Comparison of ENCODE assay signal across 16 cellular contexts in genomic region chr2:8659092-8659734, GRCh38. TPM values are rescaled to one million over a fixed set of nuclear protein-coding genes. Genes with fewer than 3 reads are reported as not detected.
DNase-seq lines count a peak whose midpoint lies in the region; ATAC-seq, FAIRE-seq and TF ChIP-seq lines count a peak whose summit lies in the region.
"Had no signal": no experiment of that assay in that cellular context is flagged by ENCODE, and none has a peak within 500 bp of the region (broad histone marks: within the 10 kb centered on the region; RNA-seq: fewer than 3 reads in every experiment).

No MANE protein-coding gene starts in this region.

- H3K4me1 Mint-ChIP-seq in natural killer cell treated with Interleukin-12 subunit alpha and Interleukin-12 subunit beta and Interleukin-15 and Interleukin-18, amount 100 ng/mL, for 72 hours (ENCODE audit: low read depth in 2 of 2) = peaks cover 28 to 34% of the 10 kb centered on the region in 2 donors
- peaks cover 37 to 40% of the 10 kb centered on the region in 2 donors for H3K4me1 Mint-ChIP-seq in natural killer cell

- BruUV-seq in mammary epithelial cell (replicated peaks; lab: Mats Ljungman, UMichigan) = no TSS peak

- H3K4me2 ChIP-seq in mammary epithelial cell (ENCODE audit: insufficient read depth, low read depth, low read length) = no peak overlapping the region

- peak overlapping the region; percentile 19 to 42 for H3K27ac Mint-ChIP-seq in natural killer cell treated with Interleukin-12 subunit alpha and Interleukin-12 subunit beta and Interleukin-15 and Interleukin-18, amount 100 ng/mL, for 72 hours
- no peak overlapping the region for H3K27ac Mint-ChIP-seq in natural killer cell
- H3K27ac Mint-ChIP-seq: activated naive CD8-positive, alpha-beta T cell had no signal

- no peaks in the 10 kb centered on the region for H3K27me3 ChIP-seq in mammary epithelial cell (ENCODE audit: insufficient read depth, low read length)

- dilution Hi-C loops in mammary epithelial cell (cut with HindIII; ENCODE audit: low sequenced_read_pairs) = no loop called here

- H2AFZ ChIP-seq in mammary epithelial cell (ENCODE audit: low read depth, low read length) = no peak overlapping the region

- no peak overlapping the region for H3K4me3 Mint-ChIP-seq in natural killer cell treated with Interleukin-12 subunit alpha and Interleukin-12 subunit beta and Interleukin-15 and Interleukin-18, amount 100 ng/mL, for 72 hours
- no peak overlapping the region for H3K4me3 Mint-ChIP-seq in natural killer cell
- H3K4me3 Mint-ChIP-seq: activated naive CD8-positive, alpha-beta T cell had no signal

- H3K27ac ChIP-seq in mammary epithelial cell (ENCODE audit: insufficient read depth, low read depth, low read length) = no peak overlapping the region
- H3K27ac ChIP-seq: spleen, VCaP had no signal

- no peaks in the 10 kb centered on the region for H3K36me3 Mint-ChIP-seq in natural killer cell treated with Interleukin-12 subunit alpha and Interleukin-12 subunit beta and Interleukin-15 and Interleukin-18, amount 100 ng/mL, for 72 hours
- no peaks in the 10 kb centered on the region for H3K36me3 Mint-ChIP-seq in natural killer cell

- H3K9me3 ChIP-seq in mammary epithelial cell (replicated peaks; ENCODE audit: insufficient read depth, low read length) = no peaks in the 10 kb centered on the region
- H3K9me3 ChIP-seq: spleen had no signal

- no peak for TF ChIP-seq CTCF in natural killer cell (IDR thresholded peaks at IDR 0.05)
- TF ChIP-seq CTCF in mammary epithelial cell (conservative IDR thresholded peaks at IDR 0.05 in 1 of 2, IDR thresholded peaks at IDR 0.05 in 1 of 2; ENCODE audit: extremely low read depth in 1 of 2, insufficient read depth in 1 of 2, low read depth in 1 of 2, low read length in 2 of 2) = no peak

- H3K9me3 Mint-ChIP-seq in natural killer cell treated with Interleukin-12 subunit alpha and Interleukin-12 subunit beta and Interleukin-15 and Interleukin-18, amount 100 ng/mL, for 72 hours = no peaks in the 10 kb centered on the region
- H3K9me3 Mint-ChIP-seq in natural killer cell = no peaks in the 10 kb centered on the region

- H3K79me2 ChIP-seq in mammary epithelial cell (ENCODE audit: insufficient read depth, low read length) = no peaks in the 10 kb centered on the region

- no peak for FAIRE-seq in RCC 7860 (lab: Jason Lieb, UNC)
- FAIRE-seq: bronchial epithelial cell had no signal

- CTCF ChIA-PET in mammary epithelial cell (lab: Charles Lee; ENCODE audit: low non-redundant PET) = no interaction called here

- DNase-seq in natural killer cell treated with Interleukin-12 subunit alpha and Interleukin-12 subunit beta and Interleukin-15 and Interleukin-18, amount 100 ng/mL, for 72 hours (ENCODE audit: low spot score) = no peak
- no peak for DNase-seq in natural killer cell
- peak; percentile 20 for DNase-seq in RCC 7860 (ENCODE audit: low spot score)
- peak; percentile 97 for DNase-seq in left lobe of liver (ENCODE audit: low spot score)
- DNase-seq in mammary epithelial cell = no peak
- no peak for DNase-seq in effector CD8-positive, alpha-beta T cell (lab: John Stamatoyannopoulos, UW)
- no peak for DNase-seq in NCI-H1694 (lab: John Stamatoyannopoulos, UW)
- DNase-seq: DND-41; NCI-H1930; NK-92 treated with Interleukin-12 subunit alpha and Interleukin-12 subunit beta, amount 100 ng/mL, for 24 hours; spleen had no signal

- in situ Hi-C loops in mammary epithelial cell (cut with MboI; ENCODE audit: low sequenced_read_pairs in 2 of 2) = no loop called here

- intact Hi-C loops in natural killer cell (cut with micrococcal nuclease) = no loop called here
- intact Hi-C loops in mammary epithelial cell (cut with micrococcal nuclease) = no loop called here

- H3K27me3 Mint-ChIP-seq in natural killer cell treated with Interleukin-12 subunit alpha and Interleukin-12 subunit beta and Interleukin-15 and Interleukin-18, amount 100 ng/mL, for 72 hours = peaks cover 0 to 5% of the 10 kb centered on the region in 2 donors
- peaks cover 10 to 15% of the 10 kb centered on the region in 2 donors for H3K27me3 Mint-ChIP-seq in natural killer cell (ENCODE audit: low read depth in 2 of 2)

- no peaks in the 10 kb centered on the region for H4K20me1 ChIP-seq in mammary epithelial cell (ENCODE audit: insufficient read depth, low read length)

- H3K4me1 ChIP-seq in mammary epithelial cell (ENCODE audit: insufficient read depth, low read length) = no peaks in the 10 kb centered on the region

- ATAC-seq in natural killer cell treated with Interleukin-12 subunit alpha and Interleukin-12 subunit beta and Interleukin-15 and Interleukin-18, amount 100 ng/mL, for 72 hours = no peak
- ATAC-seq in natural killer cell = no peak
- ATAC-seq in left lobe of liver = peak; percentile 79
- ATAC-seq in GM21360 (IDR thresholded peaks at IDR 0.05; ENCODE audit: unreplicated experiment) = no peak
- ATAC-seq: HCT116 had no signal

- H3K9ac ChIP-seq in mammary epithelial cell (ENCODE audit: insufficient read depth, low read length) = no peak overlapping the region

- H3K36me3 ChIP-seq in mammary epithelial cell (ENCODE audit: insufficient read depth, low read length) = no peaks in the 10 kb centered on the region
- H3K36me3 ChIP-seq: spleen had no signal

- WGBS in mammary epithelial cell (ENCODE audit: low coverage, missing lambda C conversion rate) = 47% methylated on average over 9 of the region's 10 CpGs

- no peak overlapping the region for H3K4me3 ChIP-seq in mammary epithelial cell (replicated peaks in 1 of 3; ENCODE audit: insufficient read depth in 1 of 3, low read depth in 2 of 3, low read length in 3 of 3)
- H3K4me3 ChIP-seq: spleen had no signal

RNA-seq across cellular contexts. Expression of gene ID2, which starts 22.6 kb away (rescaled TPM):
- total RNA-seq in natural killer cell treated with Interleukin-12 subunit alpha and Interleukin-12 subunit beta and Interleukin-15 and Interleukin-18, amount 100 ng/mL, for 72 hours = 100 to 1,000 TPM; 247 to 279 TPM
- total RNA-seq in natural killer cell (100 to 1,000 TPM; 185 to 209 (median 191) TPM), left lobe of liver (121 TPM), mammary epithelial cell (1 to 10 TPM; 4.4 to 8.7 TPM)
- polyA plus RNA-seq in mammary epithelial cell = 14.7 TPM
- polyA minus RNA-seq in mammary epithelial cell = not detected

Comparison
In these comparisons a context has a peak if more than half of its experiments do, and no peak if none do; other contexts are left out.
1. H3K27ac Mint-ChIP-seq: peak in natural killer cell treated with Interleukin-12 subunit alpha and Interleukin-12 subunit beta and Interleukin-15 and Interleukin-18, amount 100 ng/mL, for 72 hours (2 of 2); none in natural killer cell (0 of 2).
2. DNase-seq: peak in RCC 7860 (single experiment) and left lobe of liver (single experiment); none in natural killer cell treated with Interleukin-12 subunit alpha and Interleukin-12 subunit beta and Interleukin-15 and Interleukin-18, amount 100 ng/mL, for 72 hours (single experiment), natural killer cell (single experiment), mammary epithelial cell (single experiment), effector CD8-positive, alpha-beta T cell (single experiment) and NCI-H1694 (single experiment).
3. RNA of gene ID2, which starts 22.6 kb away (total RNA-seq): 247 to 279 TPM in natural killer cell treated with Interleukin-12 subunit alpha and Interleukin-12 subunit beta and Interleukin-15 and Interleukin-18, amount 100 ng/mL, for 72 hours, 185 to 209 TPM in natural killer cell and 121 TPM in left lobe of liver (single experiment); 4.4 to 8.7 TPM in mammary epithelial cell; every median in the first group is over 10 times any median in the second.